ENCODE assay signal across 8 cellular contexts in genomic region chr19:48623556-48624066, GRCh38. TPM values are rescaled to one million over a fixed set of nuclear protein-coding genes. Genes with fewer than 3 reads are reported as not detected.
DNase-seq lines count a peak whose midpoint lies in the region; ATAC-seq and TF ChIP-seq lines count a peak whose summit lies in the region.
"Had no signal": no experiment of that assay in that cellular context is flagged by ENCODE, and none has a peak within 500 bp of the region (broad histone marks: within the 10 kb centered on the region; RNA-seq: fewer than 3 reads in every experiment).

No MANE protein-coding gene starts in this region.

- no peaks in the 10 kb centered on the region for H3K9me2 ChIP-seq in HCT116 (ENCODE audit: insufficient read depth)
- H3K9me2 ChIP-seq in SU-DHL-6 (replicated peaks; ENCODE audit: insufficient read depth, low read length), result no peaks in the 10 kb centered on the region

- peaks cover 7% of the 10 kb centered on the region; the same call in 1 of the 2 replicates for H3F3A ChIP-seq in SU-DHL-6 (ENCODE audit: insufficient read depth)

- CTCF ChIA-PET in HCT116 (lab: Charles Lee), result interaction anchor here (1.0 kb wide), 1 partner anchor 219 kb away, joined by 3 read pairs; no protein-coding TSS in a partner anchor

- no peaks in the 10 kb centered on the region for H3K27me3 ChIP-seq in HCT116 (ENCODE audit: insufficient read depth, low read length)
- no peaks in the 10 kb centered on the region for H3K27me3 ChIP-seq in SU-DHL-6 (ENCODE audit: low read length)
- H3K27me3 ChIP-seq in skeletal muscle satellite cell (ENCODE audit: control insufficient read depth, insufficient read depth, low read length), result no peaks in the 10 kb centered on the region

- DNase-seq in HCT116 (ENCODE audit: low read depth, low spot score) (no peak), fibroblast of the aortic adventitia (ENCODE audit: low read depth) (no peak), T1000 (lab: John Stamatoyannopoulos, UW) (no peak)
- DNase-seq: PC-3 had no signal

- H3K4me2 ChIP-seq in HCT116 (ENCODE audit: low read length), result peak overlapping the region; percentile 82
- peak overlapping the region; percentile 89 for H3K4me2 ChIP-seq in SU-DHL-6 (ENCODE audit: low read depth, low read length, poor library complexity, severe bottlenecking)
- H3K4me2 ChIP-seq in skeletal muscle satellite cell (ENCODE audit: low read length), result peak overlapping the region; percentile 84

- H3K4me1 ChIP-seq in HCT116 (ENCODE audit: control insufficient read depth in 1 of 2, insufficient read depth in 2 of 2, low read length in 2 of 2) (peaks cover 23 to 34% of the 10 kb centered on the region in 2 experiments), skeletal muscle satellite cell (ENCODE audit: control insufficient read depth, insufficient read depth, low read length) (peaks cover 21% of the 10 kb centered on the region)

- no peak overlapping the region for H2AFZ ChIP-seq in HCT116 (ENCODE audit: low read depth, low read length, poor library complexity, severe bottlenecking)
- H2AFZ ChIP-seq in SU-DHL-6 (ENCODE audit: low read depth, low read length, severe bottlenecking), result peak overlapping the region; percentile 49

- TF ChIP-seq CTCF in HCT116 (IDR thresholded peaks at IDR 0.05 in 2 of 3, conservative IDR thresholded peaks at IDR 0.05 in 1 of 3; ENCODE audit: borderline replicate concordance in 1 of 3, insufficient read depth in 1 of 3, low read depth in 2 of 3, low read length in 2 of 3), result no peak
- no peak for TF ChIP-seq CTCF in SU-DHL-6 (IDR thresholded peaks at IDR 0.05; ENCODE audit: insufficient read depth, low read length, poor library complexity, severe bottlenecking)
- TF ChIP-seq CTCF in fibroblast of the aortic adventitia (IDR thresholded peaks at IDR 0.05; ENCODE audit: insufficient read depth, low read length), result no peak

- H3K4me3 ChIP-seq in HCT116 (replicated peaks in 1 of 2; ENCODE audit: low read depth in 1 of 2, low read length in 2 of 2), result peak overlapping the region; percentile 36 to 40
- peak overlapping the region; percentile 56 for H3K4me3 ChIP-seq in SU-DHL-6 (ENCODE audit: insufficient read depth, low read length, poor library complexity, severe bottlenecking)
- H3K4me3 ChIP-seq in fibroblast of the aortic adventitia (ENCODE audit: low read depth, low read length), result peak overlapping the region; percentile 60
- H3K4me3 ChIP-seq in skeletal muscle satellite cell (ENCODE audit: low read length), result peak overlapping the region; percentile 70

- RAD21 ChIA-PET in HCT116 (lab: Charles Lee; ENCODE audit: low non-redundant PET in 1 of 2, low total read pairs in 2 of 2, uncharacterized antibody in 2 of 2, unreplicated experiment in 2 of 2), result interaction anchor here in 1 of 2 experiments (0.6 kb wide), 1 partner anchor 11 kb away, joined by 3 read pairs; no protein-coding TSS in a partner anchor

- H3K9me3 ChIP-seq in HCT116 (ENCODE audit: control insufficient read depth in 1 of 2, insufficient read depth in 1 of 2, low read depth in 1 of 2, low read length in 2 of 2) (no peaks in the 10 kb centered on the region), SU-DHL-6 (ENCODE audit: insufficient read depth, low read length) (no peaks in the 10 kb centered on the region), skeletal muscle satellite cell (replicated peaks; ENCODE audit: low read length) (no peaks in the 10 kb centered on the region)

- POLR2A ChIA-PET in HCT116 (lab: Charles Lee), result interaction anchor here (0.9 to 1.3 kb wide), 6 partner anchors 9 to 121 kb away, joined by 4 to 7 read pairs (median 4); partner anchors contain the start of gene FAM83E

- H4K20me1 ChIP-seq in HCT116 (ENCODE audit: insufficient read depth) (no peaks in the 10 kb centered on the region), SU-DHL-6 (ENCODE audit: low read depth, low read length) (no peaks in the 10 kb centered on the region)

- no TSS peak for BruUV-seq in HCT116 (replicated peaks; lab: Mats Ljungman, UMichigan)

- no peak for TF ChIP-seq RAD21 in HCT116 (IDR thresholded peaks at IDR 0.05; ENCODE audit: low read depth)

- TF ChIP-seq POLR2A in HCT116 (IDR thresholded peaks at IDR 0.05; ENCODE audit: borderline replicate concordance, extremely low read depth, insufficient read depth, insufficient read length), result no peak

- H3K27ac ChIP-seq in HCT116 (ENCODE audit: low read depth, low read length), result peak overlapping the region; percentile 64
- H3K27ac ChIP-seq in SU-DHL-6 (ENCODE audit: low read depth, low read length), result peak overlapping the region; percentile 58

- H3K9ac ChIP-seq in HCT116 (ENCODE audit: low read length), result peak overlapping the region; percentile 49
- peak overlapping the region; percentile 60 for H3K9ac ChIP-seq in SU-DHL-6 (ENCODE audit: low read length)
- peak overlapping the region; percentile 86 for H3K9ac ChIP-seq in skeletal muscle satellite cell (ENCODE audit: low read depth, low read length)

- ATAC-seq in HCT116 (no peak), HG03469 (IDR thresholded peaks at IDR 0.05; ENCODE audit: unreplicated experiment) (no peak), HG02981 (IDR thresholded peaks at IDR 0.05; ENCODE audit: unreplicated experiment) (no peak)
- ATAC-seq: PC-3 had no signal

- intact Hi-C loops in HCT116 (cut with micrococcal nuclease), result no loop called here

- H3K36me3 ChIP-seq in HCT116 (ENCODE audit: control insufficient read depth in 1 of 2, insufficient read depth in 2 of 2, low read length in 2 of 2) (peaks cover 0 to 1% of the 10 kb centered on the region in 2 experiments; a peak in 2 of 4 replicates), SU-DHL-6 (ENCODE audit: low read length) (no peaks in the 10 kb centered on the region), skeletal muscle satellite cell (ENCODE audit: insufficient read depth, low read length) (peaks cover 4% of the 10 kb centered on the region)

- peaks cover 36% of the 10 kb centered on the region for H3K79me2 ChIP-seq in HCT116 (ENCODE audit: insufficient read depth, low read length)
- peaks cover 18% of the 10 kb centered on the region for H3K79me2 ChIP-seq in SU-DHL-6 (ENCODE audit: insufficient read depth, low read length)

TF ChIP-seq in HCT116, 20 proteins besides CTCF, POLR2A, EP300 and RAD21:
- TF ChIP-seq SIN3A (IDR thresholded peaks at IDR 0.05; ENCODE audit: low read depth), result no peak

RNA-seq across cellular contexts. Expression of gene SPHK2, which starts 4.3 kb away (rescaled TPM):
- total RNA-seq in HCT116 (2021; ENCODE audit: unreplicated experiment), result 19.9 TPM
- polyA plus RNA-seq in HCT116 (2012), result 5.9 and 6.9 TPM in 2 replicates
- total RNA-seq in fibroblast of the aortic adventitia (ENCODE audit: low replicate concordance), result 10.9 and 16.3 TPM in 2 replicates
- 8.7 and 13.2 TPM in 2 replicates for total RNA-seq in skeletal muscle satellite cell (2012; rRNA removed)

RNA-seq across cellular contexts. Expression of gene RPL18, which starts 4.6 kb away (rescaled TPM):
- total RNA-seq in HCT116 (2021; ENCODE audit: unreplicated experiment) (2,006 TPM), fibroblast of the aortic adventitia (ENCODE audit: low replicate concordance) (1,782 and 2,036 TPM in 2 replicates)
- 3,599 and 4,255 TPM in 2 replicates for polyA plus RNA-seq in HCT116 (2012)
- 1,800 and 2,679 TPM in 2 replicates for total RNA-seq in skeletal muscle satellite cell (2012; rRNA removed)

RNA-seq across cellular contexts. Expression of gene FAM83E, which starts 8.7 kb away (rescaled TPM):
- total RNA-seq in HCT116 (2021; ENCODE audit: unreplicated experiment) (6.8 TPM), fibroblast of the aortic adventitia (ENCODE audit: low replicate concordance) (0.18 TPM in 1 of 2 replicates, not detected in the other)
- polyA plus RNA-seq in HCT116 (2012), result 1.9 and 3.1 TPM in 2 replicates
- total RNA-seq in skeletal muscle satellite cell (2012; rRNA removed), result under 0.01 and 0.22 TPM in 2 replicates

RNA-seq across cellular contexts. Expression of gene DBP, which starts 13.6 kb away (rescaled TPM):
- total RNA-seq in HCT116 (2021; ENCODE audit: unreplicated experiment) (45.9 TPM), fibroblast of the aortic adventitia (ENCODE audit: low replicate concordance) (20.9 and 48.8 TPM in 2 replicates)
- polyA plus RNA-seq in HCT116 (2012), result 74.3 and 81.3 TPM in 2 replicates
- 1.7 and 3.0 TPM in 2 replicates for total RNA-seq in skeletal muscle satellite cell (2012; rRNA removed)

RNA-seq across cellular contexts. Expression of gene SPACA4, which starts 17.1 kb away (rescaled TPM):
- total RNA-seq in HCT116 (2021; ENCODE audit: unreplicated experiment) (not detected), fibroblast of the aortic adventitia (ENCODE audit: low replicate concordance) (not detected in 2 replicates)
- 0.31 and 0.35 TPM in 2 replicates for polyA plus RNA-seq in HCT116 (2012)
- total RNA-seq in skeletal muscle satellite cell (2012; rRNA removed), result not detected in 2 replicates
- total RNA-seq: PC-3 had no signal
